Comparison of ENCODE assay signal across 1 cellular context in the genomic region with DNA sequence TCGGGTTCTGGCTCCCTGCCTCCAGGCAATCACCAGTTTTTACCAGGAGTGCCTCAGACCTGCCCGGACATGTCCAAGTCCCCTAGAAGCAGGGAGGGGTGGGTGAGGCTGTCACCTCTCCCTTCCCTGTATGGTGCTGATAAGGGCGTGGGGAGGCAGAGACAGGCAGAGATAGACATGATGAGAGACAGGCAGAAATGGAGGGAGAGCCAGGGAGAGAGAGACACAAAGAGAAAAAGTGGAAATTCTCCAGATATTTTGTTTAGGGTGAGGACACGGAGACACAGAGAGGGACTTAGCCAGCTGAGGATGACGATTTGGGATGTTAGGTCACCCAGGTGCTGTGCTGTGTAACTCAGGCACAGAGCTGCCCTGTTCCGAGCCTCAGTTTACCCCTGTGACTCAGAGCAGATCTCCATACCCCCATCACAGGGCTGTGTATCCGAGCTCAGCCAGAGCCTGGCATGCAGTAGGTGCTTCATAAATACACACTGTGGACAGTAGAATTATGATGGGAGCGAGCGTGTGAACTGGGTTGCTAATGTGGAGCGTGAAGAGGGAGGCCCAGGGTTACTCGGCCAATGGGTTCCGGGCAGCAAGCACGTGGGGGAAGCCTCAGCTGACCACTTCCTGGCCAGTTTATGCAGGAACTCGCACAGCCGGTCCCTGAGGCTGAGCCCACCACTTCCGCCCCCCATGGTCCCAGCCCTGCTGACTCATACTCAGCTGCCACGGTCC.
TF ChIP-seq lines count a peak whose summit lies in the region.

No MANE protein-coding gene starts in this region.

TF ChIP-seq in K562, 482 proteins besides CTCF, POLR2A, EP300 and RAD21 (continued from another document and continues in another):
- TF ChIP-seq, protein P1, sequence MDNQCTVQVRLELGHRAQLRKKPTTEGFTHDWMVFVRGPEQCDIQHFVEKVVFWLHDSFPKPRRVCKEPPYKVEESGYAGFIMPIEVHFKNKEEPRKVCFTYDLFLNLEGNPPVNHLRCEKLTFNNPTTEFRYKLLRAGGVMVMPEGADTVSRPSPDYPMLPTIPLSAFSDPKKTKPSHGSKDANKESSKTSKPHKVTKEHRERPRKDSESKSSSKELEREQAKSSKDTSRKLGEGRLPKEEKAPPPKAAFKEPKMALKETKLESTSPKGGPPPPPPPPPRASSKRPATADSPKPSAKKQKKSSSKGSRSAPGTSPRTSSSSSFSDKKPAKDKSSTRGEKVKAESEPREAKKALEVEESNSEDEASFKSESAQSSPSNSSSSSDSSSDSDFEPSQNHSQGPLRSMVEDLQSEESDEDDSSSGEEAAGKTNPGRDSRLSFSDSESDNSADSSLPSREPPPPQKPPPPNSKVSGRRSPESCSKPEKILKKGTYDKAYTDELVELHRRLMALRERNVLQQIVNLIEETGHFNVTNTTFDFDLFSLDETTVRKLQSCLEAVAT (IDR thresholded peaks at IDR 0.05) = peak; percentile 62 to 85
- TF ChIP-seq ZNF23 (CRISPR knock-in tag; IDR thresholded peaks at IDR 0.05) (0 out of 2 replicates have a peak, but pooled peaks have one; percentile 23), ZFP1 (CRISPR knock-in tag; IDR thresholded peaks at IDR 0.05) (no peak), PCBP2 (IDR thresholded peaks at IDR 0.05; ENCODE audit: low read depth, low read length, poor library complexity, severe bottlenecking) (no peak), RBM22 (IDR thresholded peaks at IDR 0.05; ENCODE audit: low read depth, low read length, poor library complexity, severe bottlenecking) (no peak), TEAD1 (CRISPR knock-in tag; IDR thresholded peaks at IDR 0.05) (peak in 1 of 2 experiments; percentile 79; a peak in 1 of 4 replicates), TAF15 (IDR thresholded peaks at IDR 0.05; ENCODE audit: low read depth, low read length) (no peak), GATAD2B (IDR thresholded peaks at IDR 0.05; ENCODE audit: borderline replicate concordance) (peak; percentile 83; the same call in 1 of the 2 replicates), FOXJ3 (CRISPR knock-in tag; IDR thresholded peaks at IDR 0.05) (no peak), ZNF431 (CRISPR knock-in tag; IDR thresholded peaks at IDR 0.05) (peak; percentile 76; the same call in 1 of the 2 replicates), ZNF609 (CRISPR knock-in tag; IDR thresholded peaks at IDR 0.05; ENCODE audit: borderline replicate concordance) (no peak), YBX1 (IDR thresholded peaks at IDR 0.05) (no peak), ZNF124 (CRISPR knock-in tag; IDR thresholded peaks at IDR 0.05) (no peak), TRIM28 (IDR thresholded peaks at IDR 0.05) (no peak; the same call in 1 of the 2 replicates), ZNF384 (IDR thresholded peaks at IDR 0.05; ENCODE audit: low read depth, low read length) (peak; percentile 17; the same call in 1 of the 2 replicates), FUS (optimal IDR thresholded peaks at IDR 0.05; ENCODE audit: low read depth, low read length) (no peak), SIRT6 (IDR thresholded peaks at IDR 0.05; ENCODE audit: low read depth, low read length) (no peak), CC2D1A (IDR thresholded peaks at IDR 0.05) (peak; percentile 91; the same call in 1 of the 2 replicates), ZBTB8A (IDR thresholded peaks at IDR 0.05; ENCODE audit: partially characterized antibody) (no peak), ZNF134 (CRISPR knock-in tag; conservative IDR thresholded peaks at IDR 0.05) (no peak), ZKSCAN3 (CRISPR knock-in tag; IDR thresholded peaks at IDR 0.05) (no peak; the same call in 1 of the 2 replicates), CBX1 (IDR thresholded peaks at IDR 0.05; ENCODE audit: low read depth) (no peak; the same call in none of the 2 replicates), EZH2 (IDR thresholded peaks at IDR 0.05; ENCODE audit: borderline replicate concordance, low read depth, low read length) (no peak), CAMTA2 (CRISPR knock-in tag; conservative IDR thresholded peaks at IDR 0.05) (no peak), PURB (CRISPR knock-in tag; IDR thresholded peaks at IDR 0.05; ENCODE audit: low read depth) (no peak), NFE2L1 (tag; IDR thresholded peaks at IDR 0.05; ENCODE audit: borderline replicate concordance, low read depth) (no peak), ZNF717 (CRISPR knock-in tag; IDR thresholded peaks at IDR 0.05) (no peak), BDP1 (IDR thresholded peaks at IDR 0.05; ENCODE audit: insufficient read depth, insufficient read length) (no peak), GTF2F1 (IDR thresholded peaks at IDR 0.05; ENCODE audit: low read depth, low read length) (no peak), JUN (IDR thresholded peaks at IDR 0.05; ENCODE audit: borderline replicate concordance, low read depth, low read length) (peak; percentile 94), JUN (CRISPR knock-in tag; IDR thresholded peaks at IDR 0.05; ENCODE audit: borderline replicate concordance) (peak; percentile 83; the same call in 1 of the 2 replicates)
- TF ChIP-seq, protein P2, sequence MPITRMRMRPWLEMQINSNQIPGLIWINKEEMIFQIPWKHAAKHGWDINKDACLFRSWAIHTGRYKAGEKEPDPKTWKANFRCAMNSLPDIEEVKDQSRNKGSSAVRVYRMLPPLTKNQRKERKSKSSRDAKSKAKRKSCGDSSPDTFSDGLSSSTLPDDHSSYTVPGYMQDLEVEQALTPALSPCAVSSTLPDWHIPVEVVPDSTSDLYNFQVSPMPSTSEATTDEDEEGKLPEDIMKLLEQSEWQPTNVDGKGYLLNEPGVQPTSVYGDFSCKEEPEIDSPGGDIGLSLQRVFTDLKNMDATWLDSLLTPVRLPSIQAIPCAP (CRISPR knock-in tag; IDR thresholded peaks at IDR 0.05; ENCODE audit: borderline replicate concordance) = no peak
- TF ChIP-seq, protein P3, sequence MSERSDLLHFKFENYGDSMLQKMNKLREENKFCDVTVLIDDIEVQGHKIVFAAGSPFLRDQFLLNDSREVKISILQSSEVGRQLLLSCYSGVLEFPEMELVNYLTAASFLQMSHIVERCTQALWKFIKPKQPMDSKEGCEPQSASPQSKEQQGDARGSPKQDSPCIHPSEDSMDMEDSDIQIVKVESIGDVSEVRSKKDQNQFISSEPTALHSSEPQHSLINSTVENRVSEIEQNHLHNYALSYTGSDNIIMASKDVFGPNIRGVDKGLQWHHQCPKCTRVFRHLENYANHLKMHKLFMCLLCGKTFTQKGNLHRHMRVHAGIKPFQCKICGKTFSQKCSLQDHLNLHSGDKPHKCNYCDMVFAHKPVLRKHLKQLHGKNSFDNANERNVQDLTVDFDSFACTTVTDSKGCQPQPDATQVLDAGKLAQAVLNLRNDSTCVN (CRISPR knock-in tag; IDR thresholded peaks at IDR 0.05) = no peak
- TF ChIP-seq, protein P4, sequence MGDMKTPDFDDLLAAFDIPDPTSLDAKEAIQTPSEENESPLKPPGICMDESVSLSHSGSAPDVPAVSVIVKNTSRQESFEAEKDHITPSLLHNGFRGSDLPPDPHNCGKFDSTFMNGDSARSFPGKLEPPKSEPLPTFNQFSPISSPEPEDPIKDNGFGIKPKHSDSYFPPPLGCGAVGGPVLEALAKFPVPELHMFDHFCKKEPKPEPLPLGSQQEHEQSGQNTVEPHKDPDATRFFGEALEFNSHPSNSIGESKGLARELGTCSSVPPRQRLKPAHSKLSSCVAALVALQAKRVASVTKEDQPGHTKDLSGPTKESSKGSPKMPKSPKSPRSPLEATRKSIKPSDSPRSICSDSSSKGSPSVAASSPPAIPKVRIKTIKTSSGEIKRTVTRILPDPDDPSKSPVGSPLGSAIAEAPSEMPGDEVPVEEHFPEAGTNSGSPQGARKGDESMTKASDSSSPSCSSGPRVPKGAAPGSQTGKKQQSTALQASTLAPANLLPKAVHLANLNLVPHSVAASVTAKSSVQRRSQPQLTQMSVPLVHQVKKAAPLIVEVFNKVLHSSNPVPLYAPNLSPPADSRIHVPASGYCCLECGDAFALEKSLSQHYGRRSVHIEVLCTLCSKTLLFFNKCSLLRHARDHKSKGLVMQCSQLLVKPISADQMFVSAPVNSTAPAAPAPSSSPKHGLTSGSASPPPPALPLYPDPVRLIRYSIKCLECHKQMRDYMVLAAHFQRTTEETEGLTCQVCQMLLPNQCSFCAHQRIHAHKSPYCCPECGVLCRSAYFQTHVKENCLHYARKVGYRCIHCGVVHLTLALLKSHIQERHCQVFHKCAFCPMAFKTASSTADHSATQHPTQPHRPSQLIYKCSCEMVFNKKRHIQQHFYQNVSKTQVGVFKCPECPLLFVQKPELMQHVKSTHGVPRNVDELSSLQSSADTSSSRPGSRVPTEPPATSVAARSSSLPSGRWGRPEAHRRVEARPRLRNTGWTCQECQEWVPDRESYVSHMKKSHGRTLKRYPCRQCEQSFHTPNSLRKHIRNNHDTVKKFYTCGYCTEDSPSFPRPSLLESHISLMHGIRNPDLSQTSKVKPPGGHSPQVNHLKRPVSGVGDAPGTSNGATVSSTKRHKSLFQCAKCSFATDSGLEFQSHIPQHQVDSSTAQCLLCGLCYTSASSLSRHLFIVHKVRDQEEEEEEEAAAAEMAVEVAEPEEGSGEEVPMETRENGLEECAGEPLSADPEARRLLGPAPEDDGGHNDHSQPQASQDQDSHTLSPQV (IDR thresholded peaks at IDR 0.05) = peak; percentile 91
- TF ChIP-seq, protein P5, sequence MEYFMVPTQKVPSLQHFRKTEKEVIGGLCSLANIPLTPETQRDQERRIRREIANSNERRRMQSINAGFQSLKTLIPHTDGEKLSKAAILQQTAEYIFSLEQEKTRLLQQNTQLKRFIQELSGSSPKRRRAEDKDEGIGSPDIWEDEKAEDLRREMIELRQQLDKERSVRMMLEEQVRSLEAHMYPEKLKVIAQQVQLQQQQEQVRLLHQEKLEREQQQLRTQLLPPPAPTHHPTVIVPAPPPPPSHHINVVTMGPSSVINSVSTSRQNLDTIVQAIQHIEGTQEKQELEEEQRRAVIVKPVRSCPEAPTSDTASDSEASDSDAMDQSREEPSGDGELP (CRISPR knock-in tag; IDR thresholded peaks at IDR 0.05; ENCODE audit: borderline replicate concordance) = peak; percentile 96
- TF ChIP-seq, protein P6, sequence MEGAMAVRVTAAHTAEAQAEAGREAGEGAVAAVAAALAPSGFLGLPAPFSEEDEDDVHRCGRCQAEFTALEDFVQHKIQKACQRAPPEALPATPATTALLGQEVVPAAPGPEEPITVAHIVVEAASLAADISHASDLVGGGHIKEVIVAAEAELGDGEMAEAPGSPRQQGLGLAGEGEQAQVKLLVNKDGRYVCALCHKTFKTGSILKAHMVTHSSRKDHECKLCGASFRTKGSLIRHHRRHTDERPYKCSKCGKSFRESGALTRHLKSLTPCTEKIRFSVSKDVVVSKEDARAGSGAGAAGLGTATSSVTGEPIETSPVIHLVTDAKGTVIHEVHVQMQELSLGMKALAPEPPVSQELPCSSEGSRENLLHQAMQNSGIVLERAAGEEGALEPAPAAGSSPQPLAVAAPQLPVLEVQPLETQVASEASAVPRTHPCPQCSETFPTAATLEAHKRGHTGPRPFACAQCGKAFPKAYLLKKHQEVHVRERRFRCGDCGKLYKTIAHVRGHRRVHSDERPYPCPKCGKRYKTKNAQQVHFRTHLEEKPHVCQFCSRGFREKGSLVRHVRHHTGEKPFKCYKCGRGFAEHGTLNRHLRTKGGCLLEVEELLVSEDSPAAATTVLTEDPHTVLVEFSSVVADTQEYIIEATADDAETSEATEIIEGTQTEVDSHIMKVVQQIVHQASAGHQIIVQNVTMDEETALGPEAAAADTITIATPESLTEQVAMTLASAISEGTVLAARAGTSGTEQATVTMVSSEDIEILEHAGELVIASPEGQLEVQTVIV (CRISPR knock-in tag; IDR thresholded peaks at IDR 0.05; ENCODE audit: borderline replicate concordance) = no peak
- TF ChIP-seq, protein P7, sequence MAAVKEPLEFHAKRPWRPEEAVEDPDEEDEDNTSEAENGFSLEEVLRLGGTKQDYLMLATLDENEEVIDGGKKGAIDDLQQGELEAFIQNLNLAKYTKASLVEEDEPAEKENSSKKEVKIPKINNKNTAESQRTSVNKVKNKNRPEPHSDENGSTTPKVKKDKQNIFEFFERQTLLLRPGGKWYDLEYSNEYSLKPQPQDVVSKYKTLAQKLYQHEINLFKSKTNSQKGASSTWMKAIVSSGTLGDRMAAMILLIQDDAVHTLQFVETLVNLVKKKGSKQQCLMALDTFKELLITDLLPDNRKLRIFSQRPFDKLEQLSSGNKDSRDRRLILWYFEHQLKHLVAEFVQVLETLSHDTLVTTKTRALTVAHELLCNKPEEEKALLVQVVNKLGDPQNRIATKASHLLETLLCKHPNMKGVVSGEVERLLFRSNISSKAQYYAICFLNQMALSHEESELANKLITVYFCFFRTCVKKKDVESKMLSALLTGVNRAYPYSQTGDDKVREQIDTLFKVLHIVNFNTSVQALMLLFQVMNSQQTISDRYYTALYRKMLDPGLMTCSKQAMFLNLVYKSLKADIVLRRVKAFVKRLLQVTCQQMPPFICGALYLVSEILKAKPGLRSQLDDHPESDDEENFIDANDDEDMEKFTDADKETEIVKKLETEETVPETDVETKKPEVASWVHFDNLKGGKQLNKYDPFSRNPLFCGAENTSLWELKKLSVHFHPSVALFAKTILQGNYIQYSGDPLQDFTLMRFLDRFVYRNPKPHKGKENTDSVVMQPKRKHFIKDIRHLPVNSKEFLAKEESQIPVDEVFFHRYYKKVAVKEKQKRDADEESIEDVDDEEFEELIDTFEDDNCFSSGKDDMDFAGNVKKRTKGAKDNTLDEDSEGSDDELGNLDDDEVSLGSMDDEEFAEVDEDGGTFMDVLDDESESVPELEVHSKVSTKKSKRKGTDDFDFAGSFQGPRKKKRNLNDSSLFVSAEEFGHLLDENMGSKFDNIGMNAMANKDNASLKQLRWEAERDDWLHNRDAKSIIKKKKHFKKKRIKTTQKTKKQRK (IDR thresholded peaks at IDR 0.05; ENCODE audit: borderline replicate concordance, low read depth, low read length) = no peak
